ENCODE assay signal across 6 cellular contexts in the genomic region with DNA sequence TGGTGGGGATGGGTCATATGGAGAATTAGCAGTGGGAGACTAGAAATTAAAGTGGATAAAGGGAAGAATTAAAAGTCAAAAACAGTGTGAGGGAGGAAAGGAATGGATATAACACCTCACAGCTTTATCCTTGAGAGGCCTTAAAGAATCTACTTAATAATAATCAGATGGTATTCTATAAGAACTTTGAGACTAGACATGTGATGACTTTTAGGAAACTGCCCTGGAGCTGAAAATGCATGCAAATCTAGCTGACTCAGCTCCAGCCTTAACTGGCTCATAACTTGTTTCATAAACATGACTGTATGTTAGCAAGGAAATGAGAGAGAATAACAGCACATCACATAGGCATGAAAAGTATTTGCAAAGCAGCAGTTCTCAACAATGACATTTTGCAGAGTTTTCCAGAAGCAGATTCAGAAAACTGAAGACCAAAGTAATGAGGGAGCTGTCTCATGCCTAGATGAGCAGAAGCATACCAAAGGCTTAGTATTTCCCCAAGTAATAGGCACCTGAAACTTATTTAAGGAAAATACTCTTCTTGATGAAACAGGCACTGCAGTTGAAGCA. TPM values are rescaled to one million over a fixed set of nuclear protein-coding genes. Genes with fewer than 3 reads are reported as not detected.
"Had no signal": no experiment of that assay in that cellular context is flagged by ENCODE, and none has a peak within 500 bp of the region (broad histone marks: within the 10 kb centered on the region; RNA-seq: fewer than 3 reads in every experiment).

No MANE protein-coding gene starts in this region.

RNA-seq across cellular contexts. Expression of a gene that starts 8.4 kb away (rescaled TPM):
- total RNA-seq: activated CD8-positive, alpha-beta T cell treated with anti-CD3 and anti-CD28 coated beads for 36 hours; activated naive CD8-positive, alpha-beta T cell treated with anti-CD3 and anti-CD28 coated beads for 36 hours; activated T-cell treated with anti-CD3 and anti-CD28 coated beads, Interleukin-2, amount 50 U/mL, for 72 hours; activated T-helper 2 cell treated with anti-CD3 and anti-CD28 coated beads, Interferon-gamma antibody, Interleukin-2, Interleukin-4, amounts not matched to agents 10 μg/mL and 5 μg/mL and 100 μg/mL, durations not matched to agents 14 hours and 24 hours and 36 hours; Right ventricle myocardium inferior had no signal
- polyA plus RNA-seq: adipose tissue had no signal

RNA-seq across cellular contexts. Expression of a gene that starts 29.7 kb away (rescaled TPM):
- total RNA-seq: activated CD8-positive, alpha-beta T cell treated with anti-CD3 and anti-CD28 coated beads for 36 hours; activated naive CD8-positive, alpha-beta T cell treated with anti-CD3 and anti-CD28 coated beads for 36 hours; activated T-cell treated with anti-CD3 and anti-CD28 coated beads, Interleukin-2, amount 50 U/mL, for 72 hours; activated T-helper 2 cell treated with anti-CD3 and anti-CD28 coated beads, Interferon-gamma antibody, Interleukin-2, Interleukin-4, amounts not matched to agents 10 μg/mL and 5 μg/mL and 100 μg/mL, durations not matched to agents 14 hours and 24 hours and 36 hours; Right ventricle myocardium inferior had no signal
- polyA plus RNA-seq: adipose tissue had no signal

RNA-seq across cellular contexts. Expression of a gene that starts 49.0 kb away (rescaled TPM):
- total RNA-seq: activated CD8-positive, alpha-beta T cell treated with anti-CD3 and anti-CD28 coated beads for 36 hours; activated naive CD8-positive, alpha-beta T cell treated with anti-CD3 and anti-CD28 coated beads for 36 hours; activated T-cell treated with anti-CD3 and anti-CD28 coated beads, Interleukin-2, amount 50 U/mL, for 72 hours; activated T-helper 2 cell treated with anti-CD3 and anti-CD28 coated beads, Interferon-gamma antibody, Interleukin-2, Interleukin-4, amounts not matched to agents 10 μg/mL and 5 μg/mL and 100 μg/mL, durations not matched to agents 14 hours and 24 hours and 36 hours; Right ventricle myocardium inferior had no signal
- polyA plus RNA-seq: adipose tissue had no signal
